12 cellular contexts compared by ENCODE assay signal in genomic region chr6:126337323-126337722, GRCh38. TPM values are rescaled to one million over a fixed set of nuclear protein-coding genes. Genes with fewer than 3 reads are reported as not detected.
DNase-seq lines count a peak whose midpoint lies in the region; TF ChIP-seq lines count a peak whose summit lies in the region.
"Had no signal": no experiment of that assay in that cellular context is flagged by ENCODE, and none has a peak within 500 bp of the region (broad histone marks: within the 10 kb centered on the region; RNA-seq: fewer than 3 reads in every experiment).

No MANE protein-coding gene starts in this region.

- peaks cover under 1% of the 10 kb centered on the region for H3K27me3 Mint-ChIP-seq in activated T-helper 1 cell treated with anti-CD3 and anti-CD28 coated beads, Interleukin-12 subunit alpha, Interleukin-12 subunit beta, Interleukin-2, Interleukin-4 antibody, amounts not matched to agents 30 ng/mL and 10 ng/mL and 1 ng/mL, durations not matched to agents 14 hours and 24 hours and 36 hours (ENCODE audit: insufficient read depth)

- no peak overlapping the region for H3K4me3 Mint-ChIP-seq in activated T-helper 1 cell treated with anti-CD3 and anti-CD28 coated beads, Interleukin-12 subunit alpha, Interleukin-12 subunit beta, Interleukin-2, Interleukin-4 antibody, amounts not matched to agents 30 ng/mL and 10 ng/mL and 1 ng/mL, durations not matched to agents 14 hours and 24 hours and 36 hours
- H3K4me3 Mint-ChIP-seq: T-helper 2 cell treated with Interferon-gamma antibody and Interleukin-4, amounts not matched to agents 5 μg/mL and 100 μg/mL, for 36 hours had no signal

- DNase-seq in CD1c-positive myeloid dendritic cell (ENCODE audit: extremely low spot score) (peak; percentile 87), NOMO-1 treated with DMSO at 0.1 percent for 48 hours (lab: John Stamatoyannopoulos, UW; ENCODE audit: unreplicated experiment) (peak; percentile 91), fibroblast of pulmonary artery (ENCODE audit: low read depth) (peak; percentile 92), putamen (ENCODE audit: low spot score) (peak; percentile 17), OCI-M2 (lab: John Stamatoyannopoulos, UW; ENCODE audit: unreplicated experiment) (no peak), DMS79 treated with DMSO at 0.1 percent for 48 hours (lab: John Stamatoyannopoulos, UW) (no peak), T-helper 1 cell (no peak)
- no peak for DNase-seq in activated T-helper 1 cell treated with anti-CD3 and anti-CD28 coated beads, Interleukin-12 subunit alpha, Interleukin-12 subunit beta, Interleukin-2, Interleukin-4 antibody, amounts not matched to agents 30 ng/mL and 10 ng/mL and 1 ng/mL, durations not matched to agents 14 hours and 24 hours and 36 hours (ENCODE audit: low spot score)
- DNase-seq: Caco-2; NCI-H774; stimulated activated naive CD4-positive, alpha-beta T cell had no signal

- H3K4me3 ChIP-seq in fibroblast of pulmonary artery (replicated peaks; ENCODE audit: low read depth, low read length), result no peak overlapping the region

- H3K36me3 Mint-ChIP-seq in activated T-helper 1 cell treated with anti-CD3 and anti-CD28 coated beads, Interleukin-12 subunit alpha, Interleukin-12 subunit beta, Interleukin-2, Interleukin-4 antibody, amounts not matched to agents 30 ng/mL and 10 ng/mL and 1 ng/mL, durations not matched to agents 14 hours and 24 hours and 36 hours (ENCODE audit: low read depth), result no peaks in the 10 kb centered on the region

- H3K27ac Mint-ChIP-seq in activated T-helper 1 cell treated with anti-CD3 and anti-CD28 coated beads, Interleukin-12 subunit alpha, Interleukin-12 subunit beta, Interleukin-2, Interleukin-4 antibody, amounts not matched to agents 30 ng/mL and 10 ng/mL and 1 ng/mL, durations not matched to agents 14 hours and 24 hours and 36 hours, result no peak overlapping the region
- H3K27ac Mint-ChIP-seq: T-helper 2 cell treated with Interferon-gamma antibody and Interleukin-4, amounts not matched to agents 5 μg/mL and 100 μg/mL, for 36 hours had no signal

- intact Hi-C loops in activated T-helper 1 cell treated with anti-CD3 and anti-CD28 coated beads, Interleukin-12 subunit alpha, Interleukin-12 subunit beta, Interleukin-2, Interleukin-4 antibody, amounts not matched to agents 30 ng/mL and 10 ng/mL and 1 ng/mL, durations not matched to agents 14 hours and 24 hours and 36 hours (cut with micrococcal nuclease), result loop anchor here (5.0 kb wide), 1 partner anchor 545 kb away; the partner anchor contains the start of gene NCOA7

- peaks cover 18% of the 10 kb centered on the region for H3K4me1 Mint-ChIP-seq in activated T-helper 1 cell treated with anti-CD3 and anti-CD28 coated beads, Interleukin-12 subunit alpha, Interleukin-12 subunit beta, Interleukin-2, Interleukin-4 antibody, amounts not matched to agents 30 ng/mL and 10 ng/mL and 1 ng/mL, durations not matched to agents 14 hours and 24 hours and 36 hours (ENCODE audit: low read depth)

- H3K9me3 Mint-ChIP-seq in activated T-helper 1 cell treated with anti-CD3 and anti-CD28 coated beads, Interleukin-12 subunit alpha, Interleukin-12 subunit beta, Interleukin-2, Interleukin-4 antibody, amounts not matched to agents 30 ng/mL and 10 ng/mL and 1 ng/mL, durations not matched to agents 14 hours and 24 hours and 36 hours, result no peaks in the 10 kb centered on the region
- H3K9me3 Mint-ChIP-seq: T-helper 2 cell treated with Interferon-gamma antibody and Interleukin-4, amounts not matched to agents 5 μg/mL and 100 μg/mL, for 36 hours had no signal

- no peak for TF ChIP-seq CTCF in fibroblast of pulmonary artery (IDR thresholded peaks at IDR 0.05; ENCODE audit: low read length, missing control alignments)

RNA-seq across cellular contexts. Expression of gene CENPW, which starts 2.6 kb away (rescaled TPM):
- total RNA-seq in activated T-helper 1 cell treated with anti-CD3 and anti-CD28 coated beads, Interleukin-12 subunit alpha, Interleukin-12 subunit beta, Interleukin-2, Interleukin-4 antibody, amounts not matched to agents 30 ng/mL and 10 ng/mL and 1 ng/mL, durations not matched to agents 14 hours and 24 hours and 36 hours, result 43.4 and 44.2 TPM in 2 replicates

Comparison
In these comparisons a context has a peak if more than half of its experiments do, and no peak if none do; other contexts are left out.
1. DNase-seq: peak in CD1c-positive myeloid dendritic cell (single experiment), NOMO-1 treated with DMSO at 0.1 percent for 48 hours (single experiment), fibroblast of pulmonary artery (single experiment) and putamen (single experiment); none in OCI-M2 (single experiment), DMS79 treated with DMSO at 0.1 percent for 48 hours (single experiment), activated T-helper 1 cell treated with anti-CD3 and anti-CD28 coated beads, Interleukin-12 subunit alpha, Interleukin-12 subunit beta, Interleukin-2, Interleukin-4 antibody, amounts not matched to agents 30 ng/mL and 10 ng/mL and 1 ng/mL, durations not matched to agents 14 hours and 24 hours and 36 hours (single experiment) and T-helper 1 cell (0 of 5).